In the genomic region with DNA sequence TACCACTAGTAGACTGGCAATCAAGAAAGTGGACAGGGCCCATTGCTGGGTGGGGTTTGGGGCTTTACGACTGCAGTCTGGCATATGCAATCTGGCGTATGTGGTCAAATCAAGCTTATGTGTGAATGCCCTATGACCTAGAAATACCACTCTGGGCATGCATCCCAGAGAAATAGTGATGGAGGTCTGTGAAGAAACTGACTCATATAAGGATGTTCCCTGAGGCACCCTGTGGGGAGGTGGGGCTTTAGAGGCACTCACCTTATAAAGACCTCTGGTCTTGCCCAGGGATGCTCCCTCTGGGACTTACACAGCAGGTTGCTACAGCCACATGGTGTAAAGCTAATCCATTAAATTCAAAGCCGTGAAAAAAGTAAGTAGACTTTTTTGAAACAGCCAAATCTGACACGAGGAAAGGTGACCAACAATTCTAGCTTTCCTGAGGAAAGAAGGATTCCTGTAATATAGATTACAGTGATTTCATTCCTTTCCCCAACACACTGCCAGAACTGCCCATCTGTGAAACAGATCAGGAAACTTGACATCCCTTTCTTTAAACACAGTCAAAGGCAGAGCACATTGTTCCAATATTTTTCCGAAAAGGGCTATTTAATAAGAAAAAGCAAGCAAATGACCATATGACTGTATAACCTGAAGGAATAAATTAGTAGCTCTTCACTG, we compare ENCODE assay signal across 13 cellular contexts. TPM values are rescaled to one million over a fixed set of nuclear protein-coding genes. Genes with fewer than 3 reads are reported as not detected.
DNase-seq lines count a peak whose midpoint lies in the region; ATAC-seq and TF ChIP-seq lines count a peak whose summit lies in the region.
"Had no signal": no experiment of that assay in that cellular context is flagged by ENCODE, and none has a peak within 500 bp of the region (broad histone marks: within the 10 kb centered on the region; RNA-seq: fewer than 3 reads in every experiment).

No MANE protein-coding gene starts in this region.

- H4K20me1 ChIP-seq in IMR-90 (ENCODE audit: insufficient read depth, low read length), result no peaks in the 10 kb centered on the region

- dilution Hi-C loops in IMR-90 (cut with HindIII; ENCODE audit: low sequenced_read_pairs, unreplicated experiment), result no loop called here

- no peak overlapping the region for H4K8ac ChIP-seq in IMR-90 (ENCODE audit: low read depth in 2 of 2, low read length in 2 of 2)

- H3K9me3 ChIP-seq in IMR-90 (ENCODE audit: control insufficient read depth, insufficient read depth, low read length) (no peaks in the 10 kb centered on the region), left lung (no peaks in the 10 kb centered on the region)
- H3K9me3 ChIP-seq: stomach had no signal

- H2BK5ac ChIP-seq in IMR-90 (ENCODE audit: low read depth, low read length, poor library complexity, severe bottlenecking), result no peak overlapping the region

- H3K4me2 ChIP-seq in IMR-90 (ENCODE audit: low read depth, low read length), result no peak overlapping the region

- no peak overlapping the region for H3K23ac ChIP-seq in IMR-90 (ENCODE audit: low read depth, low read length)

- H3K14ac ChIP-seq in IMR-90 (replicated peaks; ENCODE audit: low read depth, low read length), result no peak overlapping the region

- H3K36me3 ChIP-seq in IMR-90 (ENCODE audit: control insufficient read depth, insufficient read depth, low read length) (no peaks in the 10 kb centered on the region), left lung (no peaks in the 10 kb centered on the region)

- CTCF ChIA-PET in IMR-90 (lab: Yijun Ruan, JAX), result interaction anchor here (0.6 to 1.2 kb wide), 2 partner anchors 46 to 1209 kb away, joined by 3 to 4 read pairs; a partner anchor contains a TSS

- H2AFZ ChIP-seq in IMR-90 (replicated peaks; ENCODE audit: low read length, poor library complexity), result no peak overlapping the region

- H2AK9ac ChIP-seq in IMR-90 (replicated peaks; ENCODE audit: low read depth, low read length, poor library complexity), result no peak overlapping the region

- DNase-seq in AG10803 (ENCODE audit: low read depth) (peak; percentile 88), IMR-90 (peak; percentile 94), cerebellum (ENCODE audit: low spot score) (peak; percentile 34), left lung (no peak), epidermal melanocyte (ENCODE audit: insufficient read length, low spot score) (no peak), SKM-1 (lab: John Stamatoyannopoulos, UW; ENCODE audit: unreplicated experiment) (no peak)
- DNase-seq: activated CD8-positive, alpha-beta memory T cell treated with anti-CD3 and anti-CD28 coated beads, Interleukin-2, amount 50 U/mL, for 48 hours; CD4-positive, alpha-beta memory T cell; natural killer cell; stomach had no signal

- no peak overlapping the region for H2AK5ac ChIP-seq in IMR-90 (ENCODE audit: low read depth, low read length)

- no peak overlapping the region for H2BK20ac ChIP-seq in IMR-90 (ENCODE audit: low read depth, low read length)

- peak; percentile 53 for ATAC-seq in IMR-90 (ENCODE audit: low read depth)
- ATAC-seq in left lung, result peak; percentile 14
- ATAC-seq in HG03520 (IDR thresholded peaks at IDR 0.05; ENCODE audit: unreplicated experiment), result no peak
- ATAC-seq in GM18502 (IDR thresholded peaks at IDR 0.05; ENCODE audit: poor library complexity, unreplicated experiment), result no peak
- ATAC-seq: GM12878, natural killer cell had no signal

- H3K4me1 ChIP-seq in IMR-90 (ENCODE audit: control insufficient read depth, insufficient read depth, low read length), result peaks cover 30% of the 10 kb centered on the region
- H3K4me1 ChIP-seq in left lung, result peaks cover 6 to 28% of the 10 kb centered on the region in 2 donors

- H3K9me1 ChIP-seq in IMR-90 (ENCODE audit: insufficient read depth, low read length), result peaks cover 31% of the 10 kb centered on the region

- H3K56ac ChIP-seq in IMR-90 (ENCODE audit: extremely low read depth, insufficient read depth, low read length), result no peak overlapping the region

- POLR2A ChIA-PET in IMR-90 (lab: Charles Lee; ENCODE audit: unreplicated experiment), result no interaction called here

- intact Hi-C loops in IMR-90 (cut with micrococcal nuclease), result no loop called here
- intact Hi-C loops in left lung (cut with DNase I), result loop anchor here in 1 of 2 donors (10.0 kb wide), 1 partner anchor 54 kb away; no protein-coding TSS in a partner anchor

- H3K4me3 ChIP-seq in AG10803 (ENCODE audit: low read length) (no peak overlapping the region), IMR-90 (ENCODE audit: insufficient read depth, low read depth, low read length) (no peak overlapping the region), left lung (no peak overlapping the region)
- H3K4me3 ChIP-seq: GM12878, stomach had no signal

- in situ Hi-C loops in IMR-90 (cut with MboI; ENCODE audit: low sequenced_read_pairs), result loop anchor here (25.0 kb wide), 1 partner anchor 1556 kb away; a partner anchor contains a TSS

- no peak overlapping the region for H4K5ac ChIP-seq in IMR-90 (ENCODE audit: low read depth, low read length)

- H2BK120ac ChIP-seq in IMR-90 (ENCODE audit: low read depth, low read length), result no peak overlapping the region

- no peak overlapping the region for H3K4ac ChIP-seq in IMR-90 (ENCODE audit: low read depth, low read length)

- H3K27ac ChIP-seq in IMR-90 (ENCODE audit: insufficient read depth, low read length), result no peak overlapping the region
- no peak overlapping the region for H3K27ac ChIP-seq in left lung
- H3K27ac ChIP-seq: stomach had no signal

- TF ChIP-seq CTCF in AG10803 (conservative IDR thresholded peaks at IDR 0.05; ENCODE audit: low read length) (no peak), IMR-90 (conservative IDR thresholded peaks at IDR 0.05; ENCODE audit: low read depth, low read length) (no peak), left lung (IDR thresholded peaks at IDR 0.05) (no peak)

- H3K18ac ChIP-seq in IMR-90 (ENCODE audit: low read depth, low read length), result no peak overlapping the region

- no peak overlapping the region for H2BK15ac ChIP-seq in IMR-90 (ENCODE audit: low read depth, low read length)

- TF ChIP-seq RAD21 in IMR-90 (IDR thresholded peaks at IDR 0.05; ENCODE audit: low read length), result no peak

- no peak overlapping the region for H3K9ac ChIP-seq in IMR-90 (ENCODE audit: low read depth, low read length)

- BruUV-seq in IMR-90 (replicated peaks; lab: Mats Ljungman, UMichigan), result no TSS peak

- no peak for TF ChIP-seq POLR2A in IMR-90 (IDR thresholded peaks at IDR 0.05; ENCODE audit: low read depth, low read length)

- WGBS in IMR-90 (ENCODE audit: extremely low coverage in 2 of 2, insufficient read length in 1 of 2), 2 experiments, result no CpG with 5 or more reads among the region's 5 CpGs

- H3K79me1 ChIP-seq in IMR-90 (ENCODE audit: low read depth in 1 of 2, low read length in 2 of 2), result peaks cover 6 to 42% of the 10 kb centered on the region in 2 experiments

- no peak overlapping the region; the same call in 1 of the 2 replicates for H4K91ac ChIP-seq in IMR-90 (ENCODE audit: insufficient read depth, low read depth, low read length)

- H3K27me3 ChIP-seq in IMR-90 (ENCODE audit: control insufficient read depth, insufficient read depth, low read length) (no peaks in the 10 kb centered on the region), left lung (no peaks in the 10 kb centered on the region)
- H3K27me3 ChIP-seq: stomach had no signal

TF ChIP-seq in IMR-90, 13 proteins besides CTCF, POLR2A, EP300 and RAD21:
- TF ChIP-seq FOS (IDR thresholded peaks at IDR 0.05; ENCODE audit: low read depth, low read length), result peak; percentile 36; the same call in 1 of the 2 replicates
- TF ChIP-seq CEBPB (IDR thresholded peaks at IDR 0.05; ENCODE audit: low read depth, low read length), result peak; percentile 49; the same call in 1 of the 2 replicates
- TF ChIP-seq, protein P1, sequence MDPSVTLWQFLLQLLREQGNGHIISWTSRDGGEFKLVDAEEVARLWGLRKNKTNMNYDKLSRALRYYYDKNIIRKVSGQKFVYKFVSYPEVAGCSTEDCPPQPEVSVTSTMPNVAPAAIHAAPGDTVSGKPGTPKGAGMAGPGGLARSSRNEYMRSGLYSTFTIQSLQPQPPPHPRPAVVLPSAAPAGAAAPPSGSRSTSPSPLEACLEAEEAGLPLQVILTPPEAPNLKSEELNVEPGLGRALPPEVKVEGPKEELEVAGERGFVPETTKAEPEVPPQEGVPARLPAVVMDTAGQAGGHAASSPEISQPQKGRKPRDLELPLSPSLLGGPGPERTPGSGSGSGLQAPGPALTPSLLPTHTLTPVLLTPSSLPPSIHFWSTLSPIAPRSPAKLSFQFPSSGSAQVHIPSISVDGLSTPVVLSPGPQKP (IDR thresholded peaks at IDR 0.05; ENCODE audit: borderline replicate concordance, low read depth, low read length), result no peak
TF ChIP-seq in IMR-90: peak in this region for 2.

RNA-seq across cellular contexts. Expression of a gene that starts 13.6 kb away (rescaled TPM):
- total RNA-seq in IMR-90 (2012; rRNA removed) (0.90 and 1.9 TPM in 2 replicates), cerebellum (36.5 TPM), left lung (100 to 1,000 TPM in 1 of 2 donors, 10 to 100 TPM in 1; 52.4 to 131 TPM)
- 2.6 and 3.0 TPM in 2 replicates for polyA plus RNA-seq in IMR-90 (2012; rRNA removed)
- polyA plus RNA-seq in IMR-90 (2012; cell fraction: cytosol; rRNA removed), result 1.9 and 11.6 TPM in 2 replicates
- polyA plus RNA-seq in IMR-90 (2012; cell fraction: nucleus; rRNA removed; ENCODE audit: low replicate concordance), result 3.8 and 4.0 TPM in 2 replicates
- total RNA-seq: CD4-positive, alpha-beta memory T cell; GM12878; natural killer cell had no signal
- polyA plus RNA-seq: CD4-positive, alpha-beta memory T cell had no signal

RNA-seq across cellular contexts. Expression of a gene that starts 46.2 kb away (rescaled TPM):
- total RNA-seq in IMR-90 (2012; rRNA removed), result 83.0 and 93.6 TPM in 2 replicates
- 134 and 155 TPM in 2 replicates for polyA plus RNA-seq in IMR-90 (2012; rRNA removed)
- 39.5 and 71.9 TPM in 2 replicates for polyA plus RNA-seq in IMR-90 (2012; cell fraction: cytosol; rRNA removed)
- 16.2 and 67.7 TPM in 2 replicates for polyA plus RNA-seq in IMR-90 (2012; cell fraction: nucleus; rRNA removed; ENCODE audit: low replicate concordance)
- 5.0 TPM for total RNA-seq in cerebellum
- total RNA-seq in left lung, result 10 to 100 TPM; 31.4 to 52.5 TPM

Comparison
In these comparisons a context has a peak if more than half of its experiments do, and no peak if none do; other contexts are left out.
1. DNase-seq: peak in AG10803 (single experiment), IMR-90 (single experiment) and cerebellum (single experiment); none in left lung (0 of 2), epidermal melanocyte (single experiment) and SKM-1 (single experiment).
2. ATAC-seq: peak in IMR-90 (single experiment) and left lung (single experiment); none in HG03520 (single experiment) and GM18502 (single experiment).
3. RNA of a gene that starts 13.6 kb away (total RNA-seq): 52.4 to 131 TPM in left lung and 36.5 TPM in cerebellum (single experiment); 0.90 to 1.9 TPM in IMR-90; every median in the first group is over 10 times any median in the second.